In the genomic region with DNA sequence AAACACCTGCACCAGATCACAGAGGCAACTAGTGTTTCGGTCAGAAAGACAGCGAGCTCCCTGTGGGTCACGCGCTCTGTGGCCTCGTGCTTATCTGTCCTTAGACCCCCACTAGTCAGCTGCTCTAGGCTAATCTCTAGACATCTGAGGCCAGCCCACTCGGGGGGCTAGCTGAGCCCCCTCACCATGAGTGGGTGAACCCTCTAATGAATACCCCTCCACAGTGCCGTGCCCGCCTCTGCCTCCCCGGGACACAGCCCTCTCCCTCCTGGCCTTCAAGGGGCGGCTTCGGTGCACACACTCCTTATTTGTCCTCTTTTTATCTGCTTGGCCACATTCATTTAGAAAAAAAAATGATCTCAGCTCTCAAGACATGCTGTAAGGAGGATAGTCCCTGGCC, we compare ENCODE assay signal across 30 cellular contexts.
"Had no signal": no experiment of that assay in that cellular context is flagged by ENCODE, and none has a peak within 500 bp of the region (broad histone marks: within the 10 kb centered on the region; RNA-seq: fewer than 3 reads in every experiment).

No MANE protein-coding gene starts in this region.

- H3K4me3 Mint-ChIP-seq: activated CD4-positive, alpha-beta memory T cell treated with anti-CD3 and anti-CD28 coated beads for 36 hours; activated CD4-positive, alpha-beta T cell treated with anti-CD3 and anti-CD28 coated beads for 36 hours; activated CD4-positive, alpha-beta T cell treated with anti-CD3 and anti-CD28 coated beads, Interleukin-2, amount 10 ng/mL, durations not matched to agents 24 days and 14 days; activated naive CD4-positive, alpha-beta T cell treated with anti-CD3 and anti-CD28 coated beads, Interleukin-2, amount 10 ng/mL, durations not matched to agents 7 days and 5 days; activated naive CD8-positive, alpha-beta T cell treated with anti-CD3 and anti-CD28 coated beads, Interleukin-2, amount 10 ng/mL, durations not matched to agents 7 days and 5 days; activated T-cell treated with anti-CD3 and anti-CD28 coated beads, Interleukin-2, amount 50 U/mL, for 24 hours; activated T-cell treated with anti-CD3 and anti-CD28 coated beads, Interleukin-2, amount 50 U/mL, for 72 hours; brain; T-helper 17 cell; T-helper 2 cell treated with Interferon-gamma antibody and Interleukin-4, amounts not matched to agents 5 μg/mL and 100 μg/mL, for 36 hours had no signal

- H3K9me3 ChIP-seq: breast epithelium, colonic mucosa, esophagus squamous epithelium had no signal

- H3K4me3 ChIP-seq: ascending aorta, breast epithelium, cardiac muscle cell, colonic mucosa, esophagus squamous epithelium, gastroesophageal sphincter had no signal

- H3K27me3 Mint-ChIP-seq: activated CD4-positive, alpha-beta T cell treated with anti-CD3 and anti-CD28 coated beads, Interleukin-2, amount 10 ng/mL, durations not matched to agents 24 days and 14 days had no signal

- H3K36me3 Mint-ChIP-seq: activated CD4-positive, alpha-beta memory T cell treated with anti-CD3 and anti-CD28 coated beads for 36 hours; activated naive CD4-positive, alpha-beta T cell treated with anti-CD3 and anti-CD28 coated beads, Interleukin-2, amount 10 ng/mL, durations not matched to agents 7 days and 5 days; activated naive CD8-positive, alpha-beta T cell treated with anti-CD3 and anti-CD28 coated beads, Interleukin-2, amount 10 ng/mL, durations not matched to agents 7 days and 5 days; brain had no signal

- H3K9me3 Mint-ChIP-seq: activated CD4-positive, alpha-beta memory T cell treated with anti-CD3 and anti-CD28 coated beads for 36 hours; activated naive CD8-positive, alpha-beta T cell treated with anti-CD3 and anti-CD28 coated beads, Interleukin-2, amount 10 ng/mL, durations not matched to agents 7 days and 5 days; activated T-cell treated with anti-CD3 and anti-CD28 coated beads, Interleukin-2, amount 50 U/mL, for 24 hours; T-helper 2 cell treated with Interferon-gamma antibody and Interleukin-4, amounts not matched to agents 5 μg/mL and 100 μg/mL, for 36 hours had no signal

- H3K4me1 ChIP-seq: ascending aorta, breast epithelium, colonic mucosa, esophagus squamous epithelium, gastroesophageal sphincter had no signal

- H3K4me1 Mint-ChIP-seq: activated CD4-positive, alpha-beta T cell treated with anti-CD3 and anti-CD28 coated beads for 36 hours; activated CD4-positive, alpha-beta T cell treated with anti-CD3 and anti-CD28 coated beads, Interleukin-2, amount 10 ng/mL, durations not matched to agents 24 days and 14 days; activated naive CD4-positive, alpha-beta T cell treated with anti-CD3 and anti-CD28 coated beads, Interleukin-2, amount 10 ng/mL, durations not matched to agents 7 days and 5 days; activated naive CD8-positive, alpha-beta T cell treated with anti-CD3 and anti-CD28 coated beads, Interleukin-2, amount 10 ng/mL, durations not matched to agents 7 days and 5 days; T-helper 17 cell had no signal

- H3K27ac ChIP-seq: ascending aorta, breast epithelium, cardiac muscle cell, colonic mucosa, epithelial cell of prostate, esophagus squamous epithelium, gastroesophageal sphincter had no signal

- H3K36me3 ChIP-seq: ascending aorta, breast epithelium, cardiac muscle cell, colonic mucosa, esophagus squamous epithelium, gastroesophageal sphincter had no signal

- DNase-seq: activated CD4-positive, alpha-beta memory T cell treated with anti-CD3 and anti-CD28 coated beads for 36 hours; activated CD4-positive, alpha-beta T cell treated with anti-CD3 and anti-CD28 coated beads for 36 hours; activated CD4-positive, alpha-beta T cell treated with anti-CD3 and anti-CD28 coated beads, Interleukin-2, amount 10 ng/mL, durations not matched to agents 24 days and 14 days; activated CD4-positive, CD25-positive, alpha-beta regulatory T cell; activated CD4-positive, CD25-positive, alpha-beta regulatory T cell treated with anti-CD3 and anti-CD28 coated beads, Interleukin-2, amount 50 U/mL, for 72 hours; activated CD8-positive, alpha-beta memory T cell treated with anti-CD3 and anti-CD28 coated beads, Interleukin-2, amount 50 U/mL, for 48 hours; activated gamma-delta T cell; activated naive CD4-positive, alpha-beta T cell; activated naive CD4-positive, alpha-beta T cell treated with anti-CD3 and anti-CD28 coated beads, Interleukin-2, amount 10 ng/mL, durations not matched to agents 7 days and 5 days; activated naive CD8-positive, alpha-beta T cell treated with anti-CD3 and anti-CD28 coated beads, Interleukin-2, amount 10 ng/mL, durations not matched to agents 7 days and 5 days; activated T-cell treated with anti-CD3 and anti-CD28 coated beads for 4 hours; activated T-cell treated with anti-CD3 and anti-CD28 coated beads, Interleukin-2, amount 50 U/mL, for 24 hours; activated T-cell treated with anti-CD3 and anti-CD28 coated beads, Interleukin-2, amount 50 U/mL, for 72 hours; central memory CD4-positive, alpha-beta T cell; cerebellar nuclear complex; colonic mucosa; effector CD8-positive, alpha-beta T cell; esophagus squamous epithelium; foreskin melanocyte; T-helper 1 cell; T-helper 17 cell; T1000 had no signal

- H3K27ac Mint-ChIP-seq: activated CD4-positive, alpha-beta memory T cell treated with anti-CD3 and anti-CD28 coated beads for 36 hours; activated CD4-positive, alpha-beta T cell treated with anti-CD3 and anti-CD28 coated beads for 36 hours; activated CD4-positive, alpha-beta T cell treated with anti-CD3 and anti-CD28 coated beads, Interleukin-2, amount 10 ng/mL, durations not matched to agents 24 days and 14 days; activated naive CD4-positive, alpha-beta T cell treated with anti-CD3 and anti-CD28 coated beads, Interleukin-2, amount 10 ng/mL, durations not matched to agents 7 days and 5 days; activated naive CD4-positive, alpha-beta T cell treated with anti-CD3 and anti-CD28 coated beads, Interleukin-2, amount 50 U/mL, for 72 hours; activated naive CD8-positive, alpha-beta T cell treated with anti-CD3 and anti-CD28 coated beads, Interleukin-2, amount 10 ng/mL, durations not matched to agents 7 days and 5 days; activated T-cell treated with anti-CD3 and anti-CD28 coated beads, Interleukin-2, amount 50 U/mL, for 24 hours; activated T-cell treated with anti-CD3 and anti-CD28 coated beads, Interleukin-2, amount 50 U/mL, for 72 hours; brain; T-helper 17 cell; T-helper 2 cell treated with Interferon-gamma antibody and Interleukin-4, amounts not matched to agents 5 μg/mL and 100 μg/mL, for 36 hours had no signal

- H3K27me3 ChIP-seq: ascending aorta, cardiac muscle cell, colonic mucosa had no signal

- ATAC-seq: activated CD4-positive, alpha-beta T cell treated with anti-CD3 and anti-CD28 coated beads for 36 hours; activated naive CD4-positive, alpha-beta T cell treated with anti-CD3 and anti-CD28 coated beads, Interleukin-2, amount 50 U/mL, for 72 hours; activated T-cell treated with anti-CD3 and anti-CD28 coated beads, Interleukin-2, amount 50 U/mL, for 72 hours; gastroesophageal sphincter; T-helper 17 cell had no signal
